ENCODE assay signal across 2 cellular contexts in genomic region chr12:107385518-107385917, GRCh38.
TF ChIP-seq lines count a peak whose summit lies in the region.

No MANE protein-coding gene starts in this region.

TF ChIP-seq in HCT116, 20 proteins besides CTCF, POLR2A, EP300 and RAD21 (continued from another document):
- no peak for TF ChIP-seq JUND (IDR thresholded peaks at IDR 0.05)
- no peak for TF ChIP-seq FOSL1 (IDR thresholded peaks at IDR 0.05; ENCODE audit: low read depth)
- no peak for TF ChIP-seq EGR1 (IDR thresholded peaks at IDR 0.05; ENCODE audit: low read depth)
- no peak for TF ChIP-seq SRF (IDR thresholded peaks at IDR 0.05; ENCODE audit: low read depth)
- no peak for TF ChIP-seq MAX (IDR thresholded peaks at IDR 0.05)
- no peak for TF ChIP-seq SP1 (IDR thresholded peaks at IDR 0.05; ENCODE audit: low read depth)
- TF ChIP-seq EZH2phosphoT487 (IDR thresholded peaks at IDR 0.05; ENCODE audit: borderline replicate concordance) = no peak
- no peak for TF ChIP-seq POLR2AphosphoS5 (IDR thresholded peaks at IDR 0.05; ENCODE audit: low read depth, low read length)
- no peak for TF ChIP-seq ELF1 (IDR thresholded peaks at IDR 0.05; ENCODE audit: borderline replicate concordance, low read depth)
- TF ChIP-seq ZNF274 (IDR thresholded peaks at IDR 0.05; ENCODE audit: low read depth, low read length) = no peak

TF ChIP-seq in SK-N-SH treated with all-trans-retinoic acid at 6 μM for 48 hours, 23 proteins besides CTCF, POLR2A, EP300 and RAD21 (continued from another document):
- TF ChIP-seq ZFP30 (CRISPR knock-in tag; IDR thresholded peaks at IDR 0.05) = no peak
- TF ChIP-seq TOX (CRISPR knock-in tag; IDR thresholded peaks at IDR 0.05; ENCODE audit: borderline replicate concordance) = no peak
- no peak for TF ChIP-seq ZC3H10 (CRISPR knock-in tag; IDR thresholded peaks at IDR 0.05)
- TF ChIP-seq ZNF70 (CRISPR knock-in tag; IDR thresholded peaks at IDR 0.05) = no peak
- no peak for TF ChIP-seq SNAI2 (CRISPR knock-in tag; IDR thresholded peaks at IDR 0.05)
- no peak for TF ChIP-seq CREB5 (CRISPR knock-in tag; IDR thresholded peaks at IDR 0.05; ENCODE audit: low read depth)
- no peak for TF ChIP-seq PPARA (CRISPR knock-in tag; IDR thresholded peaks at IDR 0.05; ENCODE audit: borderline replicate concordance)
- no peak for TF ChIP-seq RARB (CRISPR knock-in tag; IDR thresholded peaks at IDR 0.05)
- TF ChIP-seq TCF4 (CRISPR knock-in tag; IDR thresholded peaks at IDR 0.05; ENCODE audit: borderline replicate concordance) = no peak
- no peak for TF ChIP-seq CSRNP3 (CRISPR knock-in tag; IDR thresholded peaks at IDR 0.05)
